Comparison of ENCODE assay signal across 8 cellular contexts in the genomic region with DNA sequence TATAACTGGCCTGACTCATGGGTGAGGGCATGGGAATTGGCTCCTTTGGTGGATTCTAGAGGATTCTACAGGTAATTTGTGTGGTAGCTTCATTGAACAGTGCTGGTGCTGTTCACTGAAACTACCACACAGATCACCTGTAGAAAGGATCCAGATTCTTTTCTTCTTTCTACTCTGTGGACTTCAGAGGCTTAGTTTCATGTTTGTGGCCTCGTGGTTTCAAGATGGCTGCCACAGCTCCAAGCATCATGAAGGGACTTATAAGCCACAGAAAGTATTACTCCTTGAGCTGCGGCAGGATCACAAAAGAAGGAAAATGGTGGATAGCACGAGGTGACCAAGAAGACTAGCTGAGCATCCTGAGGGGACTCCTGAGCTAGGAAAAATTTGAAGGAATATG.
"Had no signal": no experiment of that assay in that cellular context is flagged by ENCODE, and none has a peak within 500 bp of the region (broad histone marks: within the 10 kb centered on the region; RNA-seq: fewer than 3 reads in every experiment).

No MANE protein-coding gene starts in this region.

- H3K27ac Mint-ChIP-seq: IgD-negative memory B cell had no signal

- H3K4me3 Mint-ChIP-seq: IgD-negative memory B cell had no signal

- H3K36me3 Mint-ChIP-seq: IgD-negative memory B cell had no signal

- FAIRE-seq: HTR-8/SVneo, K562 had no signal

- H3K27me3 Mint-ChIP-seq: IgD-negative memory B cell had no signal

- ATAC-seq: K562 had no signal

- DNase-seq: IMR-90, KBM-7, KG1 had no signal

- H3K4me1 Mint-ChIP-seq: IgD-negative memory B cell had no signal

- H3K4me3 ChIP-seq: K562 had no signal

- H3K9ac ChIP-seq: KMS-11 had no signal

- H3K27ac ChIP-seq: HL-60, KMS-11 had no signal

- H3K4me2 ChIP-seq: KMS-11 had no signal
